16 cellular contexts compared by ENCODE assay signal in the genomic region with DNA sequence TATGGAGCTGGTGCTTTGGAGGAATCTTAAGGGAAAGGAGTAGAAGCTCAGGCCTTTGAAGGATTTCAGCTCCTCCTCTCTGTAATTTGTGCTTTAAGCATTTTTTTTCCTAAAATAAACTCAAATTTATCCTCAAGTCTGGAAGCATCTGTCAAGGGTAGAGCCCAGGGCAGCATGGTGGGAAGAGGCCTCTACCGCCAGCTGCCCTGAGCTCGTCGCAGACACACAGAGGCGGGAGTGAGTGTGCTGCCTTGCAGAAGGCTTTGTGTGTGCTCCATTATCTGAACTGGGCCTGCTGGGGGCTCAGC. TPM values are rescaled to one million over a fixed set of nuclear protein-coding genes. Genes with fewer than 3 reads are reported as not detected.
DNase-seq lines count a peak whose midpoint lies in the region; ATAC-seq and TF ChIP-seq lines count a peak whose summit lies in the region.
"Had no signal": no experiment of that assay in that cellular context is flagged by ENCODE, and none has a peak within 500 bp of the region (broad histone marks: within the 10 kb centered on the region; RNA-seq: fewer than 3 reads in every experiment).

No MANE protein-coding gene starts in this region.

- H3K4me3 ChIP-seq in PC-9 (no peak overlapping the region), lower lobe of right lung (no peak overlapping the region)
- H3K4me3 ChIP-seq: HAP-1 had no signal

- POLR2A ChIA-PET in PC-9 (lab: Charles Lee; ENCODE audit: unreplicated experiment): no interaction called here

- TF ChIP-seq CTCF in PC-9 (conservative IDR thresholded peaks at IDR 0.05) (no peak), glutamatergic neuron (IDR thresholded peaks at IDR 0.05; ENCODE audit: partially characterized antibody, unreplicated experiment) (no peak), lower lobe of right lung (IDR thresholded peaks at IDR 0.05) (no peak)

- peaks cover 1% of the 10 kb centered on the region for H3K36me3 Mint-ChIP-seq in activated CD8-positive, alpha-beta memory T cell treated with anti-CD3 and anti-CD28 coated beads, Interleukin-2, amount 10 ng/mL, durations not matched to agents 7 days and 5 days
- no peaks in the 10 kb centered on the region for H3K36me3 Mint-ChIP-seq in activated T-helper 17 cell treated with anti-CD3 and anti-CD28 coated beads, Interleukin-2, amount 50 U/mL, for 72 hours (ENCODE audit: low read depth)
- peaks cover 9% of the 10 kb centered on the region for H3K36me3 Mint-ChIP-seq in glutamatergic neuron (ENCODE audit: unreplicated experiment)
- H3K36me3 Mint-ChIP-seq: CD4-positive, alpha-beta memory T cell had no signal

- H3K4me1 ChIP-seq in PC-9 (replicated peaks; ENCODE audit: insufficient read depth) (peaks cover 69% of the 10 kb centered on the region), lower lobe of right lung (no peaks in the 10 kb centered on the region)
- H3K4me1 ChIP-seq: HAP-1 had no signal

- H3K27me3 Mint-ChIP-seq in activated CD8-positive, alpha-beta memory T cell treated with anti-CD3 and anti-CD28 coated beads, Interleukin-2, amount 10 ng/mL, durations not matched to agents 7 days and 5 days: no peaks in the 10 kb centered on the region
- peaks cover 2% of the 10 kb centered on the region for H3K27me3 Mint-ChIP-seq in activated T-helper 17 cell treated with anti-CD3 and anti-CD28 coated beads, Interleukin-2, amount 50 U/mL, for 72 hours
- peaks cover 7% of the 10 kb centered on the region for H3K27me3 Mint-ChIP-seq in glutamatergic neuron (ENCODE audit: unreplicated experiment)

- CTCF ChIA-PET in activated CD8-positive, alpha-beta memory T cell treated with anti-CD3 and anti-CD28 coated beads, Interleukin-2, amount 10 ng/mL, durations not matched to agents 7 days and 5 days (lab: Charles Lee): interaction anchor here (0.6 to 4.8 kb wide), 6 partner anchors 9 to 265 kb away, joined by 3 to 23 read pairs (median 4); a partner anchor contains a TSS
- CTCF ChIA-PET in PC-9 (lab: Charles Lee): no interaction called here

- no peak overlapping the region for H3K4me3 Mint-ChIP-seq in activated CD8-positive, alpha-beta memory T cell treated with anti-CD3 and anti-CD28 coated beads, Interleukin-2, amount 10 ng/mL, durations not matched to agents 7 days and 5 days
- no peak overlapping the region for H3K4me3 Mint-ChIP-seq in activated T-helper 17 cell treated with anti-CD3 and anti-CD28 coated beads, Interleukin-2, amount 50 U/mL, for 72 hours
- no peak overlapping the region for H3K4me3 Mint-ChIP-seq in glutamatergic neuron (ENCODE audit: unreplicated experiment)
- H3K4me3 Mint-ChIP-seq: CD4-positive, alpha-beta memory T cell; HFFc6 had no signal

- peaks cover 22% of the 10 kb centered on the region for H3K79me2 ChIP-seq in PC-9 (ENCODE audit: low read depth)

- peaks cover 41% of the 10 kb centered on the region for H3K4me1 Mint-ChIP-seq in activated CD8-positive, alpha-beta memory T cell treated with anti-CD3 and anti-CD28 coated beads, Interleukin-2, amount 10 ng/mL, durations not matched to agents 7 days and 5 days
- H3K4me1 Mint-ChIP-seq in activated T-helper 17 cell treated with anti-CD3 and anti-CD28 coated beads, Interleukin-2, amount 50 U/mL, for 72 hours: no peaks in the 10 kb centered on the region
- no peaks in the 10 kb centered on the region for H3K4me1 Mint-ChIP-seq in glutamatergic neuron (ENCODE audit: low read depth, unreplicated experiment)
- H3K4me1 Mint-ChIP-seq: CD4-positive, alpha-beta memory T cell had no signal

- H3K27me3 ChIP-seq in PC-9 (ENCODE audit: insufficient read depth, low read depth) (no peaks in the 10 kb centered on the region), lower lobe of right lung (ENCODE audit: low read depth) (no peaks in the 10 kb centered on the region)

- H3K27ac Mint-ChIP-seq in activated CD8-positive, alpha-beta memory T cell treated with anti-CD3 and anti-CD28 coated beads, Interleukin-2, amount 10 ng/mL, durations not matched to agents 7 days and 5 days: peak overlapping the region; percentile 66
- peak overlapping the region; percentile 23 for H3K27ac Mint-ChIP-seq in activated T-helper 17 cell treated with anti-CD3 and anti-CD28 coated beads, Interleukin-2, amount 50 U/mL, for 72 hours
- H3K27ac Mint-ChIP-seq in glutamatergic neuron (ENCODE audit: unreplicated experiment): peak overlapping the region; percentile 22
- H3K27ac Mint-ChIP-seq: CD4-positive, alpha-beta memory T cell; HFFc6 had no signal

- no peaks in the 10 kb centered on the region for H4K20me1 ChIP-seq in PC-9 (ENCODE audit: insufficient read depth)

- BruUV-seq in PC-9 (replicated peaks; lab: Mats Ljungman, UMichigan): no TSS peak

- intact Hi-C loops in PC-9 (cut with micrococcal nuclease; ENCODE audit: unreplicated experiment) (no loop called here), lower lobe of right lung (cut with DNase I) (no loop called here)

- H3K9me3 Mint-ChIP-seq in activated CD8-positive, alpha-beta memory T cell treated with anti-CD3 and anti-CD28 coated beads, Interleukin-2, amount 10 ng/mL, durations not matched to agents 7 days and 5 days (ENCODE audit: low read depth): no peaks in the 10 kb centered on the region
- H3K9me3 Mint-ChIP-seq in activated T-helper 17 cell treated with anti-CD3 and anti-CD28 coated beads, Interleukin-2, amount 50 U/mL, for 72 hours: no peaks in the 10 kb centered on the region
- H3K9me3 Mint-ChIP-seq in glutamatergic neuron (ENCODE audit: unreplicated experiment): peaks cover 1% of the 10 kb centered on the region
- H3K9me3 Mint-ChIP-seq: CD4-positive, alpha-beta memory T cell; HFFc6 had no signal

- peaks cover 54% of the 10 kb centered on the region; the same call in 1 of the 2 replicates for H3F3A ChIP-seq in PC-9 (ENCODE audit: insufficient read depth, low read depth)

- H3K4me2 ChIP-seq in PC-9: no peak overlapping the region

- H2AFZ ChIP-seq in PC-9: no peak overlapping the region

- H3K36me3 ChIP-seq in PC-9 (ENCODE audit: low read depth) (no peaks in the 10 kb centered on the region; the same call in 1 of the 2 replicates), lower lobe of right lung (no peaks in the 10 kb centered on the region)
- H3K36me3 ChIP-seq: HAP-1 had no signal

- no peaks in the 10 kb centered on the region for H3K9me2 ChIP-seq in PC-9 (ENCODE audit: insufficient read depth)

- H3K9me3 ChIP-seq in PC-9 (ENCODE audit: insufficient read depth, low read depth): no peaks in the 10 kb centered on the region
- no peaks in the 10 kb centered on the region for H3K9me3 ChIP-seq in lower lobe of right lung
- H3K9me3 ChIP-seq: HAP-1 had no signal

- ATAC-seq in activated CD8-positive, alpha-beta memory T cell treated with anti-CD3 and anti-CD28 coated beads, Interleukin-2, amount 10 ng/mL, durations not matched to agents 7 days and 5 days: no peak
- no peak for ATAC-seq in activated T-helper 17 cell treated with anti-CD3 and anti-CD28 coated beads, Interleukin-2, amount 50 U/mL, for 72 hours (replicated peaks)
- ATAC-seq in lower lobe of right lung: no peak

- H3K27ac ChIP-seq in PC-9 (0 out of 2 replicates have a peak overlapping the region, but pooled peaks have one; percentile 3), lower lobe of right lung (no peak overlapping the region)

- DNase-seq in activated CD8-positive, alpha-beta memory T cell treated with anti-CD3 and anti-CD28 coated beads, Interleukin-2, amount 10 ng/mL, durations not matched to agents 7 days and 5 days: no peak
- DNase-seq in activated CD8-positive, alpha-beta memory T cell treated with anti-CD3 and anti-CD28 coated beads for 24 hours: no peak
- DNase-seq in PC-9 (no peak), glutamatergic neuron (no peak), ureter (ENCODE audit: low spot score) (no peak), lower lobe of right lung (no peak)
- no peak for DNase-seq in stimulated activated naive CD4-positive, alpha-beta T cell treated with Interleukin-2 at 50 U/mL for 16 hours (lab: John Stamatoyannopoulos, UW)
- DNase-seq: C1 segment of cervical spinal cord; CD4-positive, alpha-beta memory T cell; COR-L47; DMS153; DND-41; GOT3; HFFc6 had no signal

RNA-seq across cellular contexts. Expression of a gene that starts 9.3 kb away (rescaled TPM):
- 1 to 10 TPM; 1.1 to 2.7 TPM for total RNA-seq in activated CD8-positive, alpha-beta memory T cell treated with anti-CD3 and anti-CD28 coated beads, Interleukin-2, amount 10 ng/mL, durations not matched to agents 7 days and 5 days
- 0.55 and 1.3 TPM in 2 replicates for total RNA-seq in PC-9 (2021)
- 10 to 100 TPM in 1 of 2 donors, 1 to 10 TPM in 1; 7.9 to 17.7 TPM for total RNA-seq in activated T-helper 17 cell treated with anti-CD3 and anti-CD28 coated beads, Interleukin-2, amount 50 U/mL, for 72 hours
- total RNA-seq in glutamatergic neuron (ENCODE audit: unreplicated experiment): 0.42 TPM
- total RNA-seq in ureter: 1,842 TPM
- 1.2 TPM for total RNA-seq in lower lobe of right lung
- total RNA-seq: CD4-positive, alpha-beta memory T cell had no signal

Comparison
In these comparisons a context has a peak if more than half of its experiments do, and no peak if none do; other contexts are left out.
1. RNA of a gene that starts 9.3 kb away (total RNA-seq): 1,842 TPM in ureter (single experiment); 7.9 to 17.7 TPM in activated T-helper 17 cell treated with anti-CD3 and anti-CD28 coated beads, Interleukin-2, amount 50 U/mL, for 72 hours, 1.1 to 2.7 TPM in activated CD8-positive, alpha-beta memory T cell treated with anti-CD3 and anti-CD28 coated beads, Interleukin-2, amount 10 ng/mL, durations not matched to agents 7 days and 5 days, 1.2 TPM in lower lobe of right lung (single experiment), 0.55 to 1.3 TPM in PC-9 and 0.42 TPM in glutamatergic neuron (single experiment); every median in the first group is over 10 times any median in the second.
2. Peak in every context shown above with its lines, with median percentiles within 50 percentile points of each other: H3K27ac Mint-ChIP-seq.